ENCODE assay signal across 11 cellular contexts in genomic region chr13:79457948-79458347, GRCh38. TPM values are rescaled to one million over a fixed set of nuclear protein-coding genes. Genes with fewer than 3 reads are reported as not detected.
DNase-seq lines count a peak whose midpoint lies in the region; ATAC-seq and TF ChIP-seq lines count a peak whose summit lies in the region.
"Had no signal": no experiment of that assay in that cellular context is flagged by ENCODE, and none has a peak within 500 bp of the region (broad histone marks: within the 10 kb centered on the region; RNA-seq: fewer than 3 reads in every experiment).

No MANE protein-coding gene starts in this region.

- intact Hi-C loops in lower lobe of right lung (cut with DNase I) = no loop called here

- no peak overlapping the region for H3K27ac ChIP-seq in AG04450 (ENCODE audit: low read depth, low read length)
- no peak overlapping the region for H3K27ac ChIP-seq in fibroblast of lung (ENCODE audit: insufficient read depth, low read length)
- H3K27ac ChIP-seq in lower lobe of right lung = no peak overlapping the region

- H3K36me3 ChIP-seq in fibroblast of lung (ENCODE audit: control insufficient read depth, insufficient read depth, low read length) (no peaks in the 10 kb centered on the region), lower lobe of right lung (no peaks in the 10 kb centered on the region)

- H3K79me2 ChIP-seq in fibroblast of lung (ENCODE audit: control insufficient read depth, insufficient read depth, low read length) = no peaks in the 10 kb centered on the region

- H3K4me1 Mint-ChIP-seq in T-helper 17 cell = peaks cover 2% of the 10 kb centered on the region
- H3K4me1 Mint-ChIP-seq: nephron had no signal

- H3K4me1 ChIP-seq in fibroblast of lung (ENCODE audit: control insufficient read depth, extremely low read depth, insufficient read depth, low read length) (no peaks in the 10 kb centered on the region), lower lobe of right lung (no peaks in the 10 kb centered on the region)

- peak overlapping the region; percentile 9 for H3K27ac Mint-ChIP-seq in T-helper 17 cell
- H3K27ac Mint-ChIP-seq: nephron had no signal

- no peak overlapping the region for H3K4me3 ChIP-seq in AG04450 (ENCODE audit: low read depth, low read length)
- no peak overlapping the region for H3K4me3 ChIP-seq in fibroblast of lung (replicated peaks in 1 of 4; ENCODE audit: control extremely low read depth in 1 of 4, insufficient read depth in 1 of 4, low read depth in 3 of 4, low read length in 4 of 4)
- H3K4me3 ChIP-seq in lower lobe of right lung = no peak overlapping the region

- H3K27me3 ChIP-seq in AG04450 (ENCODE audit: control insufficient read depth, insufficient read depth, low read length) (no peaks in the 10 kb centered on the region), fibroblast of lung (ENCODE audit: control insufficient read depth, insufficient read depth, low read length) (no peaks in the 10 kb centered on the region), lower lobe of right lung (ENCODE audit: low read depth) (no peaks in the 10 kb centered on the region)

- POLR2A ChIA-PET in AG04450 (lab: Yijun Ruan, JAX) = no interaction called here

- no peak overlapping the region for H3K4me2 ChIP-seq in fibroblast of lung (ENCODE audit: extremely low read depth, insufficient read depth, low read length)

- peak; percentile 36 for DNase-seq in AG04450 (ENCODE audit: low read depth, low spot score)
- peak; percentile 92 for DNase-seq in ELR (ENCODE audit: low read depth)
- DNase-seq in T-helper 17 cell = no peak
- peak; percentile 77 to 86 for DNase-seq in fibroblast of lung (ENCODE audit: low read depth in 2 of 2)
- no peak for DNase-seq in lower lobe of right lung
- DNase-seq: NCI-H1930, Right ventricle myocardium superior had no signal

- H2AFZ ChIP-seq in fibroblast of lung (ENCODE audit: low read length) = no peak overlapping the region

- CTCF ChIA-PET in AG04450 (lab: Charles Lee) = interaction anchor here (2.0 to 5.0 kb wide), 2 partner anchors 34 to 84 kb away, joined by 9 to 36 read pairs; no protein-coding TSS in a partner anchor

- TF ChIP-seq CTCF in AG04450 (IDR thresholded peaks at IDR 0.05; ENCODE audit: low read depth, low read length) = no peak
- no peak for TF ChIP-seq CTCF in fibroblast of lung (conservative IDR thresholded peaks at IDR 0.05 in 1 of 2, IDR thresholded peaks at IDR 0.05 in 1 of 2; ENCODE audit: low read depth in 1 of 2, low read length in 2 of 2)
- TF ChIP-seq CTCF in lower lobe of right lung (IDR thresholded peaks at IDR 0.05) = no peak

- no peaks in the 10 kb centered on the region for H4K20me1 ChIP-seq in fibroblast of lung (ENCODE audit: control insufficient read depth, extremely low read depth, insufficient read depth, low read length)

- ATAC-seq in T-helper 17 cell (peak; percentile 83), HG02970 (IDR thresholded peaks at IDR 0.05; ENCODE audit: low FRiP score, unreplicated experiment) (no peak), HG03196 (IDR thresholded peaks at IDR 0.05; ENCODE audit: unreplicated experiment) (no peak), GM19324 (IDR thresholded peaks at IDR 0.05; ENCODE audit: low FRiP score, unreplicated experiment) (no peak), lower lobe of right lung (no peak)

- no peak overlapping the region for H3K4me3 Mint-ChIP-seq in T-helper 17 cell
- H3K4me3 Mint-ChIP-seq: nephron had no signal

- H3K36me3 Mint-ChIP-seq in T-helper 17 cell (ENCODE audit: low read depth) = no peaks in the 10 kb centered on the region

- H3K9me3 ChIP-seq in AG04450 (ENCODE audit: control insufficient read depth, insufficient read depth, low read length) (no peaks in the 10 kb centered on the region), T-helper 17 cell (ENCODE audit: control insufficient read depth, low read length, poor library complexity, severe bottlenecking) (no peaks in the 10 kb centered on the region), fibroblast of lung (ENCODE audit: control insufficient read depth, insufficient read depth, low read depth, low read length) (no peaks in the 10 kb centered on the region), lower lobe of right lung (no peaks in the 10 kb centered on the region)

- H3K27me3 Mint-ChIP-seq in T-helper 17 cell = no peaks in the 10 kb centered on the region

- no peak overlapping the region for H3K9ac ChIP-seq in fibroblast of lung (ENCODE audit: insufficient read depth, low read length)

RNA-seq across cellular contexts. Expression of gene NDFIP2, which starts 23.0 kb away (rescaled TPM):
- 32.5 and 33.0 TPM in 2 replicates for polyA plus RNA-seq in AG04450 (2011; rRNA removed)
- 36.7 and 37.1 TPM in 2 replicates for polyA minus RNA-seq in AG04450 (2011; rRNA and poly(A)+ RNA removed)
- 1 to 10 TPM in 1 of 2 donors, under 1 TPM in 1; 0.60 to 3.9 TPM for total RNA-seq in T-helper 17 cell
- 35.2 and 39.1 TPM in 2 replicates for total RNA-seq in fibroblast of lung
- polyA plus RNA-seq in fibroblast of lung = 35.2 and 46.4 TPM in 2 replicates
- polyA plus RNA-seq in fibroblast of lung (2012) = 31.4 and 37.5 TPM in 2 replicates
- polyA minus RNA-seq in fibroblast of lung (ENCODE audit: low replicate concordance) = 9.1 and 29.6 TPM in 2 replicates
- total RNA-seq in lower lobe of right lung = 30.0 TPM

RNA-seq across cellular contexts. Expression of gene RBM26, which starts 51.9 kb away (rescaled TPM):
- polyA plus RNA-seq in AG04450 (2011; rRNA removed) (20.8 and 29.1 TPM in 2 replicates), fibroblast of lung (19.9 and 23.4 TPM in 2 replicates)
- 19.9 and 26.0 TPM in 2 replicates for polyA minus RNA-seq in AG04450 (2011; rRNA and poly(A)+ RNA removed)
- total RNA-seq in T-helper 17 cell (10 to 100 TPM; 61.8 to 64.6 TPM), fibroblast of lung (15.9 and 20.3 TPM in 2 replicates), lower lobe of right lung (44.0 TPM)
- polyA plus RNA-seq in fibroblast of lung (2012) = 15.0 and 17.6 TPM in 2 replicates
- 2.8 and 5.4 TPM in 2 replicates for polyA minus RNA-seq in fibroblast of lung (ENCODE audit: low replicate concordance)

Comparison
In these comparisons a context has a peak if more than half of its experiments do, and no peak if none do; other contexts are left out.
1. DNase-seq: peak in AG04450 (single experiment), ELR (single experiment) and fibroblast of lung (2 of 2); none in T-helper 17 cell (0 of 3) and lower lobe of right lung (single experiment).